ENCODE assay signal across 18 cellular contexts in the genomic region with DNA sequence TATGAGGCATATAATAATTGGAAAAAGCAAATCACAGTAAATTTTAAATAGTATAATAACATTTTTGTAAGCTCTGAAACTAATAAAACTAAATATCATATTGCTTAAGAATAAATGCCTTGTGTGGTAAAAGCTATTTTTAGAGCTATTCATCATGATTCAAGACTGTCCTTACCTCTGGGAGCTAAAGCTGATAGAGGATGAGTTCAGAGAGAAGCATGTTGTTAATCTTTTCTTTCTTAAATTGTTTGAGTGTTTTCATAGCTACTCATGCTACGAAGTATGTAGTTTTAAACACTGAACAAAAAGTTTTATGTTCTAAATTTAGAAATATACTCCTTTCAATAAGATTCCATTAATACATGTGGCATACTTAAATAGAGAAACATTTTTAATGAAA. TPM values are rescaled to one million over a fixed set of nuclear protein-coding genes. Genes with fewer than 3 reads are reported as not detected.
DNase-seq lines count a peak whose midpoint lies in the region; ATAC-seq and TF ChIP-seq lines count a peak whose summit lies in the region.
"Had no signal": no experiment of that assay in that cellular context is flagged by ENCODE, and none has a peak within 500 bp of the region (broad histone marks: within the 10 kb centered on the region; RNA-seq: fewer than 3 reads in every experiment).

No MANE protein-coding gene starts in this region.

- no peaks in the 10 kb centered on the region for H3K27me3 ChIP-seq in sigmoid colon

- H3K27me3 Mint-ChIP-seq in activated T-cell treated with anti-CD3 and anti-CD28 coated beads, Interleukin-2, amount 50 U/mL, for 72 hours (ENCODE audit: low read depth): no peaks in the 10 kb centered on the region
- no peaks in the 10 kb centered on the region for H3K27me3 Mint-ChIP-seq in osteocyte (ENCODE audit: unreplicated experiment)
- H3K27me3 Mint-ChIP-seq: brain; stimulated activated naive CD8-positive, alpha-beta T cell treated with anti-CD3 and anti-CD28 coated beads, Interleukin-15, Interleukin-2, amounts not matched to agents 100 ng/mL and 50 ng/mL, for 24 hours had no signal

- TF ChIP-seq POLR2A in GM18505 (IDR thresholded peaks at IDR 0.05; ENCODE audit: borderline replicate concordance, extremely low read depth, insufficient read depth, insufficient read length): no peak
- no peak for TF ChIP-seq POLR2A in sigmoid colon (IDR thresholded peaks at IDR 0.05)

- peaks cover 0 to 7% (median 0%) of the 10 kb centered on the region in 4 donors for H3K4me1 ChIP-seq in sigmoid colon
- H3K4me1 ChIP-seq: Caco-2 had no signal

- H3K36me3 Mint-ChIP-seq in activated T-cell treated with anti-CD3 and anti-CD28 coated beads, Interleukin-2, amount 50 U/mL, for 72 hours (ENCODE audit: insufficient read depth in 2 of 2): peaks cover 18 to 72% of the 10 kb centered on the region in 2 donors
- H3K36me3 Mint-ChIP-seq in osteocyte (ENCODE audit: unreplicated experiment): peaks cover 39% of the 10 kb centered on the region
- H3K36me3 Mint-ChIP-seq: brain had no signal

- no peak for TF ChIP-seq EP300 in sigmoid colon (IDR thresholded peaks at IDR 0.05)

- 91 to 92% methylated on average over 1 of the region's 1 CpG for WGBS in sigmoid colon, 2 donors

- no peak overlapping the region for H3K27ac ChIP-seq in sigmoid colon
- H3K27ac ChIP-seq: 22Rv1, skin epidermis, WERI-Rb-1 had no signal

- no peak for TF ChIP-seq CTCF in osteocyte (IDR thresholded peaks at IDR 0.05)
- TF ChIP-seq CTCF in sigmoid colon (IDR thresholded peaks at IDR 0.05): no peak

- H3K9me3 ChIP-seq in sigmoid colon: no peaks in the 10 kb centered on the region
- H3K9me3 ChIP-seq: Caco-2 had no signal

- DNase-seq in activated T-cell treated with anti-CD3 and anti-CD28 coated beads, Interleukin-2, amount 50 U/mL, for 72 hours: no peak
- DNase-seq in activated T-cell treated with anti-CD3 and anti-CD28 coated beads, Interleukin-2, amount 50 U/mL, for 1 hour: no peak
- DNase-seq in amniotic epithelial cell (ENCODE audit: low read depth): peak; percentile 72
- DNase-seq in hepatic stellate cell (ENCODE audit: low spot score): peak; percentile 48
- no peak for DNase-seq in osteocyte (ENCODE audit: extremely low spot score, unreplicated experiment)
- no peak for DNase-seq in head of caudate nucleus
- DNase-seq in sigmoid colon: no peak
- DNase-seq: Caco-2, mesendoderm, NCI-H187, NCI-H526, PC-3, WERI-Rb-1 had no signal

- no peak overlapping the region for H3K4me3 ChIP-seq in sigmoid colon
- H3K4me3 ChIP-seq: skin epidermis had no signal

- peaks cover 60% of the 10 kb centered on the region for H3K4me1 Mint-ChIP-seq in activated T-cell treated with anti-CD3 and anti-CD28 coated beads, Interleukin-2, amount 50 U/mL, for 72 hours (ENCODE audit: low read depth)
- peaks cover 4% of the 10 kb centered on the region for H3K4me1 Mint-ChIP-seq in osteocyte (ENCODE audit: unreplicated experiment)
- H3K4me1 Mint-ChIP-seq: brain had no signal

- H3K9me3 Mint-ChIP-seq in activated T-cell treated with anti-CD3 and anti-CD28 coated beads, Interleukin-2, amount 50 U/mL, for 72 hours: no peaks in the 10 kb centered on the region
- H3K9me3 Mint-ChIP-seq in osteocyte (ENCODE audit: unreplicated experiment): no peaks in the 10 kb centered on the region
- H3K9me3 Mint-ChIP-seq: brain; stimulated activated naive CD8-positive, alpha-beta T cell treated with anti-CD3 and anti-CD28 coated beads, Interleukin-15, Interleukin-2, amounts not matched to agents 100 ng/mL and 50 ng/mL, for 24 hours had no signal

- H3K27ac Mint-ChIP-seq in activated T-cell treated with anti-CD3 and anti-CD28 coated beads, Interleukin-2, amount 50 U/mL, for 72 hours: peak overlapping the region; percentile 76
- H3K27ac Mint-ChIP-seq in osteocyte (ENCODE audit: unreplicated experiment): no peak overlapping the region
- H3K27ac Mint-ChIP-seq: brain had no signal

- intact Hi-C loops in head of caudate nucleus (cut with DNase I) (no loop called here), sigmoid colon (cut with DNase I) (no loop called here)

- peaks cover 0 to 76% (median 6%) of the 10 kb centered on the region in 4 donors for H3K36me3 ChIP-seq in sigmoid colon
- H3K36me3 ChIP-seq: WERI-Rb-1 had no signal

- ATAC-seq in activated T-cell treated with anti-CD3 and anti-CD28 coated beads, Interleukin-2, amount 50 U/mL, for 72 hours (replicated peaks in 1 of 2): no peak
- ATAC-seq in GM18505 (IDR thresholded peaks at IDR 0.05; ENCODE audit: unreplicated experiment): no peak
- ATAC-seq: PC-3 had no signal

- H3K4me3 Mint-ChIP-seq in activated T-cell treated with anti-CD3 and anti-CD28 coated beads, Interleukin-2, amount 50 U/mL, for 72 hours: peak overlapping the region in 1 of 2 donors; percentile 35
- no peak overlapping the region for H3K4me3 Mint-ChIP-seq in osteocyte (ENCODE audit: unreplicated experiment)
- H3K4me3 Mint-ChIP-seq: brain; stimulated activated naive CD8-positive, alpha-beta T cell treated with anti-CD3 and anti-CD28 coated beads, Interleukin-15, Interleukin-2, amounts not matched to agents 100 ng/mL and 50 ng/mL, for 24 hours had no signal

RNA-seq across cellular contexts. Expression of gene IFI16, which starts 30.5 kb away (rescaled TPM):
- total RNA-seq in activated T-cell treated with anti-CD3 and anti-CD28 coated beads, Interleukin-2, amount 50 U/mL, for 72 hours: 100 to 1,000 TPM; 311 to 326 TPM
- 62.4 and 65.9 TPM in 2 replicates for total RNA-seq in osteocyte
- 10 to 100 TPM; 42.5 to 92.6 (median 60.6) TPM for total RNA-seq in sigmoid colon
- 10 to 100 TPM; 20.1 to 78.4 (median 39.0) TPM for polyA plus RNA-seq in sigmoid colon
- total RNA-seq: Caco-2 had no signal

RNA-seq across cellular contexts. Expression of gene AIM2, which starts 36.4 kb away (rescaled TPM):
- total RNA-seq in activated T-cell treated with anti-CD3 and anti-CD28 coated beads, Interleukin-2, amount 50 U/mL, for 72 hours: 100 to 1,000 TPM in 1 of 2 donors, 10 to 100 TPM in 1; 37.6 to 103 TPM
- total RNA-seq in osteocyte: not detected in 2 replicates
- 1 to 10 TPM in 1 of 4 donors, not detected in 3; 3.3 TPM for total RNA-seq in sigmoid colon
- 1 to 10 TPM in 2 of 3 donors, not detected in 1; 1.6 to 5.3 TPM for polyA plus RNA-seq in sigmoid colon
- total RNA-seq: Caco-2, PC-3 had no signal

Comparison
In these comparisons a context has a peak if more than half of its experiments do, and no peak if none do; other contexts are left out.
1. DNase-seq: peak in amniotic epithelial cell (single experiment) and hepatic stellate cell (single experiment); none in activated T-cell treated with anti-CD3 and anti-CD28 coated beads, Interleukin-2, amount 50 U/mL, for 72 hours (0 of 2), activated T-cell treated with anti-CD3 and anti-CD28 coated beads, Interleukin-2, amount 50 U/mL, for 1 hour (single experiment), osteocyte (single experiment), head of caudate nucleus (0 of 42) and sigmoid colon (single experiment).
2. RNA of gene AIM2, which starts 36.4 kb away (total RNA-seq): 37.6 to 103 TPM in activated T-cell treated with anti-CD3 and anti-CD28 coated beads, Interleukin-2, amount 50 U/mL, for 72 hours; 3.3 TPM in sigmoid colon and not detected in osteocyte; every median in the first group is over 4 times any median in the second.